Comparison of ENCODE assay signal across 16 cellular contexts in the genomic region with DNA sequence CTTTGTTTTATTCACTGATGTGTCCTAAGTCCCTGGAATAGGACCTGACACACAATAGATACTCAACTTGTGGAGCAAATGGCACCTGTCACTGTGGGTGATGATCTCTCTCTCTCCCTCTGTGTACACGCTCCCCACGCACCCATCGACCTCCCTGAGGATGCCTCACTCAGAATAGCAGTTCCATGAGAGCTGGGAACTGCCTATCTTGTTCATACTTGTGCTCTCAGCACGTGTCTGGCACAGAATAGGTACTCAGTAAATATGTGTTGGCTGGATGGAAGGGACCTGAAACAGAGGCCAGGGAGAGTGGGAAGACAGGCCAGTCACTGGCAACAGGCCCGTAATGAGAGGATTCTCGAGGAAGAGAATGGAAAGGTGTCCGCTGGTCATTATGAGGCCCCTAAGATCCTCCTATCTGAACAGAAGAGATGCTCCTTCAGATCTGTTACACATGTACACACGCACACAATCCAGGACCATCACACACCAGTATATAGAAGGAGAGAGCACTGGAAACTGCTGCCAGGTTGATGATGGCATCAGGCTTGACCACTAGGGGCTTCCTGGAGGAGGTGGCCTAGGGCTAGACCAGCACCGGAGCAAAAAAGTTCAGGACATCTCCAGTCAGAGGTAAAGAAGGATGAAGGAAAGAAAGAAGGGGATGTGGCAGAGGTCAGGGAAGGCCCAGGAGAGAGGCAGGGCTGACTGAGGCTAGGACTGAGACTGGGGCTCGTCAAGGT. TPM values are rescaled to one million over a fixed set of nuclear protein-coding genes. Genes with fewer than 3 reads are reported as not detected.
DNase-seq lines count a peak whose midpoint lies in the region; ATAC-seq, FAIRE-seq and TF ChIP-seq lines count a peak whose summit lies in the region.
"Had no signal": no experiment of that assay in that cellular context is flagged by ENCODE, and none has a peak within 500 bp of the region (broad histone marks: within the 10 kb centered on the region; RNA-seq: fewer than 3 reads in every experiment).

No MANE protein-coding gene starts in this region.

- H3K9me3 ChIP-seq in A549 (no peaks in the 10 kb centered on the region), right lobe of liver (no peaks in the 10 kb centered on the region)

- H3K27ac Mint-ChIP-seq in GM23338 (no peak overlapping the region), chondrocyte (ENCODE audit: unreplicated experiment) (no peak overlapping the region)
- H3K27ac Mint-ChIP-seq: activated CD4-positive, alpha-beta T cell treated with anti-CD3 and anti-CD28 coated beads for 36 hours; activated T-cell treated with anti-CD3 and anti-CD28 coated beads, Interleukin-2, amount 50 U/mL, for 24 hours had no signal

- no peak for TF ChIP-seq POLR2A in A549 (IDR thresholded peaks at IDR 0.05; ENCODE audit: low read length)
- TF ChIP-seq POLR2A in right lobe of liver (IDR thresholded peaks at IDR 0.05) = no peak

- TF ChIP-seq RAD21 in A549 (conservative IDR thresholded peaks at IDR 0.05 in 1 of 2, IDR thresholded peaks at IDR 0.05 in 1 of 2) = no peak

- H3K4me3 Mint-ChIP-seq in GM23338 = no peak overlapping the region
- no peak overlapping the region for H3K4me3 Mint-ChIP-seq in chondrocyte (ENCODE audit: unreplicated experiment)
- H3K4me3 Mint-ChIP-seq: activated CD4-positive, alpha-beta T cell treated with anti-CD3 and anti-CD28 coated beads for 36 hours; activated T-cell treated with anti-CD3 and anti-CD28 coated beads, Interleukin-2, amount 50 U/mL, for 24 hours had no signal

- H3K9me3 Mint-ChIP-seq in GM23338 = no peaks in the 10 kb centered on the region
- H3K9me3 Mint-ChIP-seq in chondrocyte (ENCODE audit: low read depth) = no peaks in the 10 kb centered on the region
- H3K9me3 Mint-ChIP-seq: activated T-cell treated with anti-CD3 and anti-CD28 coated beads, Interleukin-2, amount 50 U/mL, for 24 hours had no signal

- H3K27me3 ChIP-seq in GM23338 (ENCODE audit: insufficient read depth) (no peaks in the 10 kb centered on the region), right lobe of liver (no peaks in the 10 kb centered on the region)

- H3K79me2 ChIP-seq in GM23338 (replicated peaks; ENCODE audit: insufficient read depth) = no peaks in the 10 kb centered on the region

- H3K4me1 ChIP-seq in A549 (peaks cover 60% of the 10 kb centered on the region), GM23338 (ENCODE audit: insufficient read depth) (no peaks in the 10 kb centered on the region), right lobe of liver (peaks cover 0 to 69% (median 29%) of the 10 kb centered on the region in 4 donors)

- FAIRE-seq in A549 (lab: Jason Lieb, UNC) = no peak
- FAIRE-seq: GM12892 had no signal

- DNase-seq in A549 (ENCODE audit: low read depth in 1 of 2, low spot score in 1 of 2) = no peak
- DNase-seq in GM23338 (ENCODE audit: low spot score) = peak; percentile 44
- no peak for DNase-seq in chondrocyte (ENCODE audit: low spot score)
- no peak for DNase-seq in right lobe of liver
- DNase-seq in NCI-H2029 (lab: John Stamatoyannopoulos, UW) = no peak
- DNase-seq in nucleus accumbens (lab: John Stamatoyannopoulos, UW) = no peak
- DNase-seq in activated T-cell treated with anti-CD3 and anti-CD28 coated beads, Interleukin-2, amount 50 U/mL, for 1 hour = no peak
- DNase-seq: activated CD4-positive, alpha-beta T cell treated with anti-CD3 and anti-CD28 coated beads for 36 hours; activated T-cell treated with anti-CD3 and anti-CD28 coated beads, Interleukin-2, amount 50 U/mL, for 24 hours; dermis blood vessel endothelial cell; DMS79; KBM-7; NCI-H146; NCI-H524 had no signal

- no peak overlapping the region for H2AFZ ChIP-seq in GM23338

- no peak for TF ChIP-seq CTCF in A549 (IDR thresholded peaks at IDR 0.05)
- TF ChIP-seq CTCF in GM23338 (conservative IDR thresholded peaks at IDR 0.05; ENCODE audit: low read depth in 2 of 2) = peak; percentile 44 to 63
- TF ChIP-seq CTCF in chondrocyte (IDR thresholded peaks at IDR 0.05) = peak; percentile 16
- TF ChIP-seq CTCF in right lobe of liver (IDR thresholded peaks at IDR 0.05) = no peak

- no peaks in the 10 kb centered on the region for H3K9me2 ChIP-seq in GM23338 (ENCODE audit: insufficient read depth)

- intact Hi-C loops in right lobe of liver (cut with DNase I) = no loop called here

- no peak overlapping the region for H3K4me2 ChIP-seq in A549
- no peak overlapping the region for H3K4me2 ChIP-seq in GM23338

- H3K27me3 Mint-ChIP-seq in GM23338 (ENCODE audit: insufficient read depth, low read depth, poor library complexity) (peaks cover 7% of the 10 kb centered on the region), chondrocyte (ENCODE audit: low read depth) (peaks cover 4% of the 10 kb centered on the region)
- H3K27me3 Mint-ChIP-seq: activated CD4-positive, alpha-beta T cell treated with anti-CD3 and anti-CD28 coated beads for 36 hours; activated T-cell treated with anti-CD3 and anti-CD28 coated beads, Interleukin-2, amount 50 U/mL, for 24 hours had no signal

- CTCF ChIA-PET in A549 (lab: Yijun Ruan, JAX) = no interaction called here

- TF ChIP-seq EP300 in A549 (IDR thresholded peaks at IDR 0.05) = no peak

- H3K27ac ChIP-seq in A549 (peak overlapping the region in 1 of 2 experiments; percentile 13; a peak in 1 of 6 replicates), GM23338 (ENCODE audit: low read depth) (no peak overlapping the region), right lobe of liver (peak overlapping the region; percentile 33 to 92 (median 89))

- no peaks in the 10 kb centered on the region for H3F3A ChIP-seq in GM23338 (replicated peaks; ENCODE audit: low read depth)

- H3K36me3 Mint-ChIP-seq in GM23338 (ENCODE audit: low read depth) (no peaks in the 10 kb centered on the region), chondrocyte (ENCODE audit: low read depth) (no peaks in the 10 kb centered on the region)

- H3K36me3 ChIP-seq in GM23338 (ENCODE audit: insufficient read depth) = no peaks in the 10 kb centered on the region
- no peaks in the 10 kb centered on the region for H3K36me3 ChIP-seq in right lobe of liver

- H3K4me3 ChIP-seq in A549 (no peak overlapping the region), GM23338 (no peak overlapping the region), right lobe of liver (no peak overlapping the region)

- WGBS in A549 (ENCODE audit: missing lambda C conversion rate) = 90% methylated on average over 7 of the region's 10 CpGs
- 58% methylated on average over 8 of the region's 10 CpGs for WGBS in right lobe of liver (ENCODE audit: insufficient coverage, low coverage, low lambda C conversion rate, missing lambda C conversion rate)

- H4K20me1 ChIP-seq in GM23338 (replicated peaks; ENCODE audit: insufficient read depth) = no peaks in the 10 kb centered on the region

- ATAC-seq in A549 (peak in 1 of 2 experiments; percentile 24; a peak in 1 of 6 replicates), GM23338 (peak; percentile 78), right lobe of liver (no peak), GM18861 (IDR thresholded peaks at IDR 0.05; ENCODE audit: unreplicated experiment) (no peak)
- ATAC-seq: activated CD4-positive, alpha-beta T cell treated with anti-CD3 and anti-CD28 coated beads for 36 hours had no signal

- POLR2A ChIA-PET in A549 (lab: Yijun Ruan, JAX) = no interaction called here

- H3K4me1 Mint-ChIP-seq in GM23338 = peaks cover 5% of the 10 kb centered on the region; the same call in 2 of the 3 replicates
- peaks cover 6% of the 10 kb centered on the region for H3K4me1 Mint-ChIP-seq in chondrocyte (ENCODE audit: low read depth)

TF ChIP-seq in A549, 52 proteins besides CTCF, POLR2A, EP300 and RAD21:
- TF ChIP-seq ZFP36 (IDR thresholded peaks at IDR 0.05; ENCODE audit: borderline replicate concordance, partially characterized antibody) (peak; percentile 63), HEYL (CRISPR knock-in tag; IDR thresholded peaks at IDR 0.05) (no peak)

TF ChIP-seq in GM23338, 12 proteins besides CTCF, POLR2A, EP300 and RAD21 (continues in another document):
- TF ChIP-seq EZH2 (IDR thresholded peaks at IDR 0.05; ENCODE audit: low read depth, unreplicated experiment) = no peak
- TF ChIP-seq ETS1 (IDR thresholded peaks at IDR 0.05) = no peak

RNA-seq across cellular contexts. Expression of gene VEGFA, which starts 30.9 kb away (rescaled TPM):
- polyA plus RNA-seq in A549 (2011; rRNA removed) = 83.7 and 101 TPM in 2 replicates
- polyA plus RNA-seq in A549 (2012; cell fraction: cytosol; rRNA removed) = 71.6 and 78.6 TPM in 2 replicates
- 87.2 and 111 TPM in 2 replicates for polyA plus RNA-seq in A549 (2012; cell fraction: nucleus; rRNA removed)
- polyA plus RNA-seq in A549 (2017; fragmentation: RNase III; extraction: RNeasy Plus Mini Kit Qiagen cat#74134 plus additional on column Dnase treatment) = 35.4 to 41.1 TPM (median 35.8 TPM) in 3 replicates
- polyA minus RNA-seq in A549 (2011; rRNA and poly(A)+ RNA removed) = 125 and 135 TPM in 2 replicates
- total RNA-seq in GM23338 (2014; rRNA removed; shearing (Covaris generic)) = 55.9 and 61.1 TPM in 2 replicates
- 10.9 and 13.3 TPM in 2 replicates for polyA plus RNA-seq in GM23338 (2016; fragmentation: Nextera tagmentation; extraction: Ambion mirVana)
- total RNA-seq in chondrocyte = 24.8 to 139 TPM (median 137 TPM) in 3 replicates
- 100 to 1,000 TPM in 5 of 6 experiments, 10 to 100 TPM in 1; 91.3 to 571 (median 132) TPM for total RNA-seq in right lobe of liver

Comparison
In these comparisons a context has a peak if more than half of its experiments do, and no peak if none do; other contexts are left out.
1. CTCF ChIP-seq: peak in GM23338 (2 of 2) and chondrocyte (single experiment); none in A549 (single experiment) and right lobe of liver (0 of 4).